In the genomic region with DNA sequence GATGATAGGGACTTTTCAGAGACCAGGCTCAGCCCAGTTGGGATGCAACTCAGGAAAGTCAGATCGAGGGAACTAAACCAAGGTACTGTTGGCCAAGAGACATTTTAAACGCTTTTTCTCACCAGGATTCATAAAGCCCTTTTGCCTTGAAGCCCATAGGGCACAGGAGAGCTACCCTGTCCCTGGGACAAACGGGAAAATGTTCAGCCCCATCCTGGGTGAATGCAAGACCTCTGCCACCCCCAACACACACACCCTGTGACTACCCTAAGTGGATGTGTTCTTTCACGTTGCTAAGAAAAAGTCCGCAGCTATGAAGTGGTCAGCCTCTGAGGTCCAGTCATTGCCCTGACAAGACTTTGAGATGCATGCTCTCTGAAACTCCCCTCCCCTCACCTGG, we compare ENCODE assay signal across 8 cellular contexts. TPM values are rescaled to one million over a fixed set of nuclear protein-coding genes. Genes with fewer than 3 reads are reported as not detected.
A peak's percentile ranks its signal among the peaks of the same experiment; 100 is the strongest.
DNase-seq lines count a peak whose midpoint lies in the region; ATAC-seq lines count a peak whose summit lies in the region.
"Had no signal": no experiment of that assay in that cellular context is flagged by ENCODE, and none has a peak within 500 bp of the region (broad histone marks: within the 10 kb centered on the region; RNA-seq: fewer than 3 reads in every experiment).

No MANE protein-coding gene starts in this region.

- H3K27me3 Mint-ChIP-seq in activated T-helper 2 cell treated with anti-CD3 and anti-CD28 coated beads, Interferon-gamma antibody, Interleukin-2, Interleukin-4, amounts not matched to agents 10 μg/mL and 5 μg/mL and 100 μg/mL, durations not matched to agents 14 hours and 24 hours and 36 hours (ENCODE audit: low read depth) = no peaks in the 10 kb centered on the region
- no peaks in the 10 kb centered on the region for H3K27me3 Mint-ChIP-seq in stimulated activated naive CD8-positive, alpha-beta T cell treated with anti-CD3 and anti-CD28 coated beads, Interleukin-15, amount 100 ng/mL, for 72 hours

- H3K36me3 Mint-ChIP-seq in activated T-helper 2 cell treated with anti-CD3 and anti-CD28 coated beads, Interferon-gamma antibody, Interleukin-2, Interleukin-4, amounts not matched to agents 10 μg/mL and 5 μg/mL and 100 μg/mL, durations not matched to agents 14 hours and 24 hours and 36 hours (ENCODE audit: low read depth) = peaks cover 27% of the 10 kb centered on the region

- no peak for DNase-seq in activated T-helper 2 cell treated with anti-CD3 and anti-CD28 coated beads, Interferon-gamma antibody, Interleukin-2, Interleukin-4, amounts not matched to agents 10 μg/mL and 5 μg/mL and 100 μg/mL, durations not matched to agents 14 hours and 24 hours and 36 hours (ENCODE audit: low spot score)
- no peak for DNase-seq in stimulated activated naive CD8-positive, alpha-beta T cell treated with anti-CD3 and anti-CD28 coated beads, Interleukin-15, amount 100 ng/mL, for 72 hours
- DNase-seq in NCI-H2196 treated with DMSO at 0.1 percent for 48 hours (lab: John Stamatoyannopoulos, UW; ENCODE audit: unreplicated experiment) = no peak
- DNase-seq: NCI-H2081 treated with DMSO at 0.1 percent for 48 hours had no signal

- H3K4me1 Mint-ChIP-seq in activated T-helper 2 cell treated with anti-CD3 and anti-CD28 coated beads, Interferon-gamma antibody, Interleukin-2, Interleukin-4, amounts not matched to agents 10 μg/mL and 5 μg/mL and 100 μg/mL, durations not matched to agents 14 hours and 24 hours and 36 hours (ENCODE audit: low read depth) = peaks cover 89% of the 10 kb centered on the region
- peaks cover 100% of the 10 kb centered on the region for H3K4me1 Mint-ChIP-seq in stimulated activated naive CD8-positive, alpha-beta T cell treated with anti-CD3 and anti-CD28 coated beads, Interleukin-15, amount 100 ng/mL, for 72 hours

- H3K27ac Mint-ChIP-seq in activated T-helper 2 cell treated with anti-CD3 and anti-CD28 coated beads, Interferon-gamma antibody, Interleukin-2, Interleukin-4, amounts not matched to agents 10 μg/mL and 5 μg/mL and 100 μg/mL, durations not matched to agents 14 hours and 24 hours and 36 hours = peak overlapping the region; percentile 95
- H3K27ac Mint-ChIP-seq in stimulated activated naive CD8-positive, alpha-beta T cell treated with anti-CD3 and anti-CD28 coated beads, Interleukin-15, amount 100 ng/mL, for 72 hours = peak overlapping the region; percentile 84 to 95

- H3K9me3 Mint-ChIP-seq in activated T-helper 2 cell treated with anti-CD3 and anti-CD28 coated beads, Interferon-gamma antibody, Interleukin-2, Interleukin-4, amounts not matched to agents 10 μg/mL and 5 μg/mL and 100 μg/mL, durations not matched to agents 14 hours and 24 hours and 36 hours = no peaks in the 10 kb centered on the region
- no peaks in the 10 kb centered on the region for H3K9me3 Mint-ChIP-seq in stimulated activated naive CD8-positive, alpha-beta T cell treated with anti-CD3 and anti-CD28 coated beads, Interleukin-15, amount 100 ng/mL, for 72 hours

- H3K27ac ChIP-seq in HUES6 (ENCODE audit: low read depth, low read length) (no peak overlapping the region), layer of hippocampus (ENCODE audit: low read depth, low read length) (peak overlapping the region; percentile 84)

- H3K4me3 Mint-ChIP-seq in activated T-helper 2 cell treated with anti-CD3 and anti-CD28 coated beads, Interferon-gamma antibody, Interleukin-2, Interleukin-4, amounts not matched to agents 10 μg/mL and 5 μg/mL and 100 μg/mL, durations not matched to agents 14 hours and 24 hours and 36 hours (ENCODE audit: low read depth) = no peak overlapping the region
- H3K4me3 Mint-ChIP-seq in stimulated activated naive CD8-positive, alpha-beta T cell treated with anti-CD3 and anti-CD28 coated beads, Interleukin-15, amount 100 ng/mL, for 72 hours = peak overlapping the region; percentile 81 to 84

- H3K36me3 ChIP-seq in HUES6 (ENCODE audit: control insufficient read depth, insufficient read depth, low read length) = no peaks in the 10 kb centered on the region

- peak overlapping the region; percentile 11 for H3K9ac ChIP-seq in HUES6 (ENCODE audit: low read length)

- H3K4me1 ChIP-seq in HUES6 (ENCODE audit: control insufficient read depth, insufficient read depth, low read length) = peaks cover 47% of the 10 kb centered on the region

- no peaks in the 10 kb centered on the region for H3K9me3 ChIP-seq in HUES6 (ENCODE audit: control insufficient read depth, insufficient read depth, low read depth, low read length)

- H3K27me3 ChIP-seq in HUES6 (ENCODE audit: control insufficient read depth, insufficient read depth, low read length) (peaks cover 80% of the 10 kb centered on the region), layer of hippocampus (ENCODE audit: control insufficient read depth, insufficient read depth, low read length) (no peaks in the 10 kb centered on the region)

- no peak for ATAC-seq in stimulated activated naive CD8-positive, alpha-beta T cell treated with anti-CD3 and anti-CD28 coated beads, Interleukin-15, amount 100 ng/mL, for 72 hours
- ATAC-seq in GM18858 (IDR thresholded peaks at IDR 0.05; ENCODE audit: unreplicated experiment) = no peak
- no peak for ATAC-seq in HG02623 (IDR thresholded peaks at IDR 0.05; ENCODE audit: unreplicated experiment)

- peak overlapping the region; percentile 25 for H3K4me3 ChIP-seq in HUES6 (ENCODE audit: low read depth, low read length)

- intact Hi-C loops in activated T-helper 2 cell treated with anti-CD3 and anti-CD28 coated beads, Interferon-gamma antibody, Interleukin-2, Interleukin-4, amounts not matched to agents 10 μg/mL and 5 μg/mL and 100 μg/mL, durations not matched to agents 14 hours and 24 hours and 36 hours (cut with micrococcal nuclease) = no loop called here

RNA-seq across cellular contexts. Expression of a gene that starts 58.4 kb away (rescaled TPM):
- total RNA-seq in activated T-helper 2 cell treated with anti-CD3 and anti-CD28 coated beads, Interferon-gamma antibody, Interleukin-2, Interleukin-4, amounts not matched to agents 10 μg/mL and 5 μg/mL and 100 μg/mL, durations not matched to agents 14 hours and 24 hours and 36 hours = 27.6 and 30.0 TPM in 2 replicates
